24 cellular contexts compared by ENCODE assay signal in genomic region chr5:111635946-111636315, GRCh38.
DNase-seq lines count a peak whose midpoint lies in the region; ATAC-seq, FAIRE-seq and TF ChIP-seq lines count a peak whose summit lies in the region.
"Had no signal": no experiment of that assay in that cellular context is flagged by ENCODE, and none has a peak within 500 bp of the region (broad histone marks: within the 10 kb centered on the region; RNA-seq: fewer than 3 reads in every experiment).

No MANE protein-coding gene starts in this region.

- H2AFZ ChIP-seq in HepG2 (ENCODE audit: low read length) (no peak overlapping the region), H9 (ENCODE audit: low read length) (no peak overlapping the region)

- no peak overlapping the region for H3K56ac ChIP-seq in H9 (ENCODE audit: insufficient read length, low read depth, low read length)

- no peak for FAIRE-seq in HepG2 (lab: Jason Lieb, UNC)
- FAIRE-seq: astrocyte, islet of Langerhans had no signal

- no peak overlapping the region for H3K4me3 Mint-ChIP-seq in H9
- H3K4me3 Mint-ChIP-seq: activated T-helper 17 cell treated with anti-CD3 and anti-CD28 coated beads, Interleukin-2, amount 50 U/mL, for 72 hours had no signal

- peak in 1 of 2 donors; percentile 14 for TF ChIP-seq RAD21 in liver (IDR thresholded peaks at IDR 0.05)
- TF ChIP-seq RAD21 in HepG2 (CRISPR knock-in tag; IDR thresholded peaks at IDR 0.05), result no peak

- 28% methylated on average over 3 of the region's 3 CpGs for WGBS in liver
- WGBS in HepG2 (ENCODE audit: low lambda C conversion rate), result 33% methylated on average over 3 of the region's 3 CpGs
- 53 to 71% methylated on average over 3 of the region's 3 CpGs for WGBS in lung, 2 donors
- no CpG with 5 or more reads among the region's 3 CpGs for WGBS in H9 (ENCODE audit: extremely low coverage, insufficient read length, low lambda C conversion rate)
- 48 to 51% methylated on average over 3 of the region's 3 CpGs for WGBS in body of pancreas, 2 donors

- in situ Hi-C loops in HepG2 (cut with HindIII; ENCODE audit: extremely low pct_ligation_motif_present, low pct_unique_long_range_greater_than_20kb), result no loop called here

- H3K9me3 ChIP-seq in liver (ENCODE audit: control insufficient read depth in 4 of 4, low read length in 3 of 4) (peaks cover 11 to 30% (median 16%) of the 10 kb centered on the region in 4 donors), HepG2 (ENCODE audit: low read length) (peaks cover 29% of the 10 kb centered on the region), lung (ENCODE audit: control insufficient read depth in 2 of 2, insufficient read depth in 1 of 2, low read length in 1 of 2) (peaks cover 4 to 6% of the 10 kb centered on the region in 2 donors), H9 (ENCODE audit: control insufficient read depth, low read depth, low read length) (peaks cover 10% of the 10 kb centered on the region), body of pancreas (peaks cover 0 to 20% (median 0%) of the 10 kb centered on the region in 3 donors)
- H3K9me3 ChIP-seq: uterus had no signal

- H3K27ac ChIP-seq in liver (ENCODE audit: low read depth in 1 of 2, low read length in 2 of 2) (peak overlapping the region; percentile 78 to 91), HepG2 (ENCODE audit: extremely low read length, insufficient read depth, low read length) (no peak overlapping the region), lung (ENCODE audit: low read depth in 1 of 2, low read length in 1 of 2) (no peak overlapping the region), temporal lobe (ENCODE audit: low read depth, low read length) (peak overlapping the region; percentile 7), H9 (ENCODE audit: insufficient read length, low read depth, low read length) (no peak overlapping the region), body of pancreas (no peak overlapping the region)
- H3K27ac ChIP-seq: esophagus squamous epithelium, right atrium auricular region, RWPE1, uterus, WERI-Rb-1 had no signal

- POLR2A ChIA-PET in HepG2 (lab: Yijun Ruan, JAX), result no interaction called here

- no peaks in the 10 kb centered on the region for H3K23me2 ChIP-seq in H9 (ENCODE audit: insufficient read length, low read depth, low read length, poor library complexity, severe bottlenecking)

- no peak for TF ChIP-seq CTCF in liver (IDR thresholded peaks at IDR 0.05; ENCODE audit: low read depth, low read length, missing input control)
- TF ChIP-seq CTCF in HepG2 (CRISPR knock-in tag; IDR thresholded peaks at IDR 0.05), result no peak
- no peak for TF ChIP-seq CTCF in fibroblast of mammary gland (conservative IDR thresholded peaks at IDR 0.05; ENCODE audit: control insufficient read depth, insufficient read depth, low read depth, low read length)
- no peak for TF ChIP-seq CTCF in lung (IDR thresholded peaks at IDR 0.05; ENCODE audit: control extremely low read depth, extremely low read depth)
- no peak for TF ChIP-seq CTCF in H9 (conservative IDR thresholded peaks at IDR 0.05)
- TF ChIP-seq CTCF in body of pancreas (IDR thresholded peaks at IDR 0.05), result no peak

- H3K4me2 ChIP-seq in HepG2 (ENCODE audit: low read depth, low read length) (no peak overlapping the region), H9 (ENCODE audit: insufficient read depth, insufficient read length, low read length) (no peak overlapping the region)
- H3K4me2 ChIP-seq: SK-N-SH had no signal

- peaks cover 12 to 31% (median 17%) of the 10 kb centered on the region in 3 experiments for H3K36me3 Mint-ChIP-seq in H9 (ENCODE audit: insufficient read depth in 1 of 3, low read depth in 3 of 3)

- H3K4me1 Mint-ChIP-seq in H9, result no peaks in the 10 kb centered on the region
- H3K4me1 Mint-ChIP-seq: activated T-helper 17 cell treated with anti-CD3 and anti-CD28 coated beads, Interleukin-2, amount 50 U/mL, for 72 hours had no signal

- H4K5ac ChIP-seq in H9 (ENCODE audit: insufficient read length, low read depth, low read length), result no peak overlapping the region

- peaks cover 0 to 25% (median 15%) of the 10 kb centered on the region in 4 donors for H3K4me1 ChIP-seq in liver (ENCODE audit: control insufficient read depth in 4 of 4, insufficient read depth in 4 of 4, low read length in 3 of 4)
- H3K4me1 ChIP-seq in HepG2 (ENCODE audit: insufficient read depth, low read length), result no peaks in the 10 kb centered on the region
- H3K4me1 ChIP-seq in lung (ENCODE audit: control insufficient read depth in 2 of 2, insufficient read depth in 2 of 2, low read length in 2 of 2), result peaks cover 0 to 4% of the 10 kb centered on the region in 2 donors
- no peaks in the 10 kb centered on the region for H3K4me1 ChIP-seq in H9 (ENCODE audit: insufficient read depth, low read length)
- peaks cover 6% of the 10 kb centered on the region for H3K4me1 ChIP-seq in body of pancreas
- H3K4me1 ChIP-seq: uterus had no signal

- H4K20me1 ChIP-seq in HepG2 (ENCODE audit: insufficient read depth, low read length), result no peaks in the 10 kb centered on the region
- no peaks in the 10 kb centered on the region for H4K20me1 ChIP-seq in H9 (ENCODE audit: control insufficient read depth, insufficient read depth, insufficient read length)

- H3K9ac ChIP-seq in liver (ENCODE audit: low read depth in 1 of 2, low read length in 2 of 2) (no peak overlapping the region), HepG2 (ENCODE audit: insufficient read depth, low read depth, low read length) (no peak overlapping the region), H9 (ENCODE audit: extremely low read depth, insufficient read length, low read length) (no peak overlapping the region)
- H3K9ac ChIP-seq: SK-N-SH had no signal

- H3K27ac Mint-ChIP-seq in H9, result no peak overlapping the region
- H3K27ac Mint-ChIP-seq: activated naive CD4-positive, alpha-beta T cell treated with anti-CD3 and anti-CD28 coated beads, Interleukin-2, amount 50 U/mL, for 72 hours; activated T-helper 17 cell treated with anti-CD3 and anti-CD28 coated beads, Interleukin-2, amount 50 U/mL, for 72 hours had no signal

- no peaks in the 10 kb centered on the region; the same call in 1 of the 2 replicates for H3K27me3 Mint-ChIP-seq in H9 (ENCODE audit: low read depth)

- no peak for DNase-seq in HepG2 (ENCODE audit: low spot score)
- DNase-seq in fibroblast of mammary gland (ENCODE audit: low read depth), result peak; percentile 24
- DNase-seq in lung (ENCODE audit: low spot score), result no peak
- DNase-seq in H9, result no peak
- DNase-seq in body of pancreas, result no peak
- DNase-seq: esophagus squamous epithelium, H7, mesenchymal stem cell, NCI-H187 treated with DMSO at 0.1 percent for 48 hours, NCI-H2227 treated with DMSO at 0.1 percent for 48 hours, NCI-H748 treated with DMSO at 0.1 percent for 48 hours, occipital lobe, SK-N-SH, uterus, WERI-Rb-1 had no signal

- H3K9me3 Mint-ChIP-seq in H9, result peaks cover 30 to 32% of the 10 kb centered on the region in 2 experiments

- no peak overlapping the region for H2BK20ac ChIP-seq in H9 (ENCODE audit: low read depth, low read length, poor library complexity, severe bottlenecking)

- no peak for TF ChIP-seq POLR2A in HepG2 (IDR thresholded peaks at IDR 0.05; ENCODE audit: insufficient read depth in 1 of 2, low read depth in 2 of 2, low read length in 2 of 2)
- no peak for TF ChIP-seq POLR2A in body of pancreas (IDR thresholded peaks at IDR 0.05)

- TF ChIP-seq EP300 in HepG2 (IDR thresholded peaks at IDR 0.05; ENCODE audit: low read depth in 2 of 2, low read length in 2 of 2) (no peak), HepG2 (CRISPR knock-in tag; IDR thresholded peaks at IDR 0.05; ENCODE audit: borderline replicate concordance) (no peak)

- no peak overlapping the region for H3K23ac ChIP-seq in H9 (ENCODE audit: insufficient read length, low read depth, low read length)

- H2BK12ac ChIP-seq in H9 (ENCODE audit: insufficient read length, low read depth, low read length), result no peak overlapping the region

- no peak overlapping the region for H2BK120ac ChIP-seq in H9 (ENCODE audit: low read depth, low read length, poor library complexity, severe bottlenecking)

- intact Hi-C loops in HepG2 (cut with micrococcal nuclease; ENCODE audit: unreplicated experiment), result no loop called here
- intact Hi-C loops in body of pancreas (cut with DNase I), result no loop called here

- H3T11ph ChIP-seq in H9 (ENCODE audit: low read length), result no peak overlapping the region

- ATAC-seq in HepG2, result no peak
- ATAC-seq in lung (ENCODE audit: insufficient read depth, low FRiP score), result peak; percentile 21
- no peak for ATAC-seq in GM21447 (IDR thresholded peaks at IDR 0.05; ENCODE audit: unreplicated experiment)
- no peak for ATAC-seq in body of pancreas
- ATAC-seq: activated naive CD4-positive, alpha-beta T cell treated with anti-CD3 and anti-CD28 coated beads, Interleukin-2, amount 50 U/mL, for 72 hours; activated T-helper 17 cell treated with anti-CD3 and anti-CD28 coated beads, Interleukin-2, amount 50 U/mL, for 72 hours had no signal

- no peak overlapping the region for H2BK15ac ChIP-seq in H9 (ENCODE audit: low read depth, low read length)

- no peak overlapping the region for H4K8ac ChIP-seq in H9 (replicated peaks; ENCODE audit: insufficient read length, low read depth, low read length)

- H3K27me3 ChIP-seq in liver (ENCODE audit: control insufficient read depth in 4 of 4, insufficient read depth in 4 of 4, low read length in 3 of 4) (no peaks in the 10 kb centered on the region), HepG2 (ENCODE audit: control insufficient read depth in 1 of 2, insufficient read depth in 2 of 2, low read length in 2 of 2) (peaks cover 0 to 3% of the 10 kb centered on the region in 2 experiments; a peak in 1 of 5 replicates), lung (ENCODE audit: control insufficient read depth, insufficient read depth) (no peaks in the 10 kb centered on the region), H9 (ENCODE audit: insufficient read depth, low read length) (no peaks in the 10 kb centered on the region), body of pancreas (no peaks in the 10 kb centered on the region)
- H3K27me3 ChIP-seq: right atrium auricular region, uterus had no signal

- no peaks in the 10 kb centered on the region for H3K36me3 ChIP-seq in liver (ENCODE audit: control insufficient read depth in 4 of 4, insufficient read depth in 3 of 4, low read depth in 1 of 4, low read length in 3 of 4)
- H3K36me3 ChIP-seq in HepG2 (replicated peaks in 1 of 2; ENCODE audit: control insufficient read depth in 1 of 2, insufficient read depth in 2 of 2, low read length in 2 of 2), result no peaks in the 10 kb centered on the region
- no peaks in the 10 kb centered on the region for H3K36me3 ChIP-seq in lung (ENCODE audit: control insufficient read depth in 2 of 2, insufficient read depth in 2 of 2, low read length in 2 of 2)
- no peaks in the 10 kb centered on the region for H3K36me3 ChIP-seq in body of pancreas (replicated peaks in 1 of 2; ENCODE audit: insufficient read depth in 1 of 2, low read depth in 2 of 2)
- H3K36me3 ChIP-seq: esophagus squamous epithelium, right atrium auricular region, uterus, WERI-Rb-1 had no signal

- H3K14ac ChIP-seq in H9 (ENCODE audit: insufficient read depth, low read length), result no peak overlapping the region

- no peak overlapping the region for H2AK5ac ChIP-seq in H9 (ENCODE audit: insufficient read length, low read length)

- no peaks in the 10 kb centered on the region for H3K79me2 ChIP-seq in HepG2 (ENCODE audit: insufficient read depth, low read length)
- no peaks in the 10 kb centered on the region for H3K79me2 ChIP-seq in H9 (ENCODE audit: insufficient read depth, low read length)

- no peaks in the 10 kb centered on the region for H3K79me1 ChIP-seq in H9 (ENCODE audit: insufficient read depth, low read depth, low read length, poor library complexity, severe bottlenecking)

- H3K4ac ChIP-seq in H9 (ENCODE audit: low read depth, low read length), result no peak overlapping the region

- no peak overlapping the region for H3K18ac ChIP-seq in H9 (ENCODE audit: insufficient read length, low read depth, low read length)

- CTCF ChIA-PET in HepG2 (lab: Yijun Ruan, JAX; ENCODE audit: low intra/inter-chr PET ratio, low total read pairs), result no interaction called here

- no TSS peak for BruUV-seq in HepG2 (replicated peaks; lab: Mats Ljungman, UMichigan)

- no peak overlapping the region for H4K91ac ChIP-seq in H9 (ENCODE audit: insufficient read length, low read depth, low read length)

- H2BK5ac ChIP-seq in H9 (ENCODE audit: insufficient read length, low read length), result no peak overlapping the region

- H3K4me3 ChIP-seq in liver (ENCODE audit: low read depth in 1 of 3, low read length in 3 of 3) (no peak overlapping the region), HepG2 (replicated peaks in 1 of 3; ENCODE audit: insufficient read depth in 1 of 3, low read depth in 2 of 3, low read length in 3 of 3) (no peak overlapping the region), fibroblast of mammary gland (ENCODE audit: control insufficient read depth, low read depth, low read length) (no peak overlapping the region), lung (no peak overlapping the region), body of pancreas (no peak overlapping the region)
- H3K4me3 ChIP-seq: right atrium auricular region, uterus had no signal

Comparison
In these comparisons a context has a peak if more than half of its experiments do, and no peak if none do; other contexts are left out.
1. H3K27ac ChIP-seq: peak in liver (2 of 2) and temporal lobe (single experiment); none in HepG2 (single experiment), lung (0 of 2), H9 (single experiment) and body of pancreas (0 of 4).